In genomic region chr17:45248132-45248936, GRCh38 we compare ENCODE assay signal across 1 cellular context.
TF ChIP-seq lines count a peak whose summit lies in the region.

No MANE protein-coding gene starts in this region.

TF ChIP-seq in K562, 482 proteins besides CTCF, POLR2A, EP300 and RAD21 (continued from another document):
- TF ChIP-seq CUX1 (CRISPR knock-in tag; IDR thresholded peaks at IDR 0.05) (no peak), NR2F6 (CRISPR knock-in tag; IDR thresholded peaks at IDR 0.05) (no peak), PRPF4 (IDR thresholded peaks at IDR 0.05; ENCODE audit: insufficient read depth, low read depth, low read length, poor library complexity, severe bottlenecking) (no peak), FOXK1 (CRISPR knock-in tag; IDR thresholded peaks at IDR 0.05; ENCODE audit: borderline replicate concordance) (no peak), ARID2 (IDR thresholded peaks at IDR 0.05) (no peak), ZNF124 (CRISPR knock-in tag; IDR thresholded peaks at IDR 0.05) (no peak), RUNX1 (IDR thresholded peaks at IDR 0.05; ENCODE audit: low read depth) (no peak), XRCC5 (IDR thresholded peaks at IDR 0.05; ENCODE audit: low read depth, low read length) (no peak), PTBP1 (IDR thresholded peaks at IDR 0.05; ENCODE audit: low read depth, low read length) (no peak), E2F4 (CRISPR knock-in tag; IDR thresholded peaks at IDR 0.05; ENCODE audit: low read depth) (no peak), KDM2B (CRISPR knock-in tag; IDR thresholded peaks at IDR 0.05) (peak; percentile 84; the same call in 1 of the 2 replicates), NONO (IDR thresholded peaks at IDR 0.05; ENCODE audit: low read depth in 2 of 2, low read length in 1 of 2) (no peak), SAFB (IDR thresholded peaks at IDR 0.05; ENCODE audit: borderline replicate concordance, low read depth, low read length) (no peak; the same call in 1 of the 2 replicates), TCF7L2 (IDR thresholded peaks at IDR 0.05; ENCODE audit: low read depth, low read length) (no peak), HMGN3 (IDR thresholded peaks at IDR 0.05; ENCODE audit: borderline replicate concordance, extremely low read depth, insufficient read length, low read depth, low read length) (peak; percentile 16), ZNF780A (CRISPR knock-in tag; IDR thresholded peaks at IDR 0.05) (0 out of 2 replicates have a peak, but pooled peaks have one; percentile 33)
- TF ChIP-seq, protein P1, sequence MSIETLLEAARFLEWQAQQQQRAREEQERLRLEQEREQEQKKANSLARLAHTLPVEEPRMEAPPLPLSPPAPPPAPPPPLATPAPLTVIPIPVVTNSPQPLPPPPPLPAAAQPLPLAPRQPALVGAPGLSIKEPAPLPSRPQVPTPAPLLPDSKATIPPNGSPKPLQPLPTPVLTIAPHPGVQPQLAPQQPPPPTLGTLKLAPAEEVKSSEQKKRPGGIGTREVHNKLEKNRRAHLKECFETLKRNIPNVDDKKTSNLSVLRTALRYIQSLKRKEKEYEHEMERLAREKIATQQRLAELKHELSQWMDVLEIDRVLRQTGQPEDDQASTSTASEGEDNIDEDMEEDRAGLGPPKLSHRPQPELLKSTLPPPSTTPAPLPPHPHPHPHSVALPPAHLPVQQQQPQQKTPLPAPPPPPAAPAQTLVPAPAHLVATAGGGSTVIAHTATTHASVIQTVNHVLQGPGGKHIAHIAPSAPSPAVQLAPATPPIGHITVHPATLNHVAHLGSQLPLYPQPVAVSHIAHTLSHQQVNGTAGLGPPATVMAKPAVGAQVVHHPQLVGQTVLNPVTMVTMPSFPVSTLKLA (conservative IDR thresholded peaks at IDR 0.05), result peak in 1 of 2 experiments; percentile 4; a peak in 1 of 4 replicates
- TF ChIP-seq, protein P2, sequence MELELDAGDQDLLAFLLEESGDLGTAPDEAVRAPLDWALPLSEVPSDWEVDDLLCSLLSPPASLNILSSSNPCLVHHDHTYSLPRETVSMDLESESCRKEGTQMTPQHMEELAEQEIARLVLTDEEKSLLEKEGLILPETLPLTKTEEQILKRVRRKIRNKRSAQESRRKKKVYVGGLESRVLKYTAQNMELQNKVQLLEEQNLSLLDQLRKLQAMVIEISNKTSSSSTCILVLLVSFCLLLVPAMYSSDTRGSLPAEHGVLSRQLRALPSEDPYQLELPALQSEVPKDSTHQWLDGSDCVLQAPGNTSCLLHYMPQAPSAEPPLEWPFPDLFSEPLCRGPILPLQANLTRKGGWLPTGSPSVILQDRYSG (tag; conservative IDR thresholded peaks at IDR 0.05; ENCODE audit: low read depth), result no peak
